In genomic region chr21:14864211-14865021, GRCh38 we compare ENCODE assay signal across 1 cellular context.
TF ChIP-seq lines count a peak whose summit lies in the region.

No MANE protein-coding gene starts in this region.

TF ChIP-seq in HepG2, 621 proteins besides CTCF, POLR2A, EP300 and RAD21 (continued from another document and continues in another):
- TF ChIP-seq AKAP8 (CRISPR knock-in tag; IDR thresholded peaks at IDR 0.05): no peak
- peak; percentile 2; the same call in 1 of the 2 replicates for TF ChIP-seq ZNF557 (CRISPR knock-in tag; IDR thresholded peaks at IDR 0.05)
- TF ChIP-seq HOXA5 (CRISPR knock-in tag; IDR thresholded peaks at IDR 0.05): 0 out of 2 replicates have a peak, but pooled peaks have one; percentile 4
- TF ChIP-seq, protein P1, sequence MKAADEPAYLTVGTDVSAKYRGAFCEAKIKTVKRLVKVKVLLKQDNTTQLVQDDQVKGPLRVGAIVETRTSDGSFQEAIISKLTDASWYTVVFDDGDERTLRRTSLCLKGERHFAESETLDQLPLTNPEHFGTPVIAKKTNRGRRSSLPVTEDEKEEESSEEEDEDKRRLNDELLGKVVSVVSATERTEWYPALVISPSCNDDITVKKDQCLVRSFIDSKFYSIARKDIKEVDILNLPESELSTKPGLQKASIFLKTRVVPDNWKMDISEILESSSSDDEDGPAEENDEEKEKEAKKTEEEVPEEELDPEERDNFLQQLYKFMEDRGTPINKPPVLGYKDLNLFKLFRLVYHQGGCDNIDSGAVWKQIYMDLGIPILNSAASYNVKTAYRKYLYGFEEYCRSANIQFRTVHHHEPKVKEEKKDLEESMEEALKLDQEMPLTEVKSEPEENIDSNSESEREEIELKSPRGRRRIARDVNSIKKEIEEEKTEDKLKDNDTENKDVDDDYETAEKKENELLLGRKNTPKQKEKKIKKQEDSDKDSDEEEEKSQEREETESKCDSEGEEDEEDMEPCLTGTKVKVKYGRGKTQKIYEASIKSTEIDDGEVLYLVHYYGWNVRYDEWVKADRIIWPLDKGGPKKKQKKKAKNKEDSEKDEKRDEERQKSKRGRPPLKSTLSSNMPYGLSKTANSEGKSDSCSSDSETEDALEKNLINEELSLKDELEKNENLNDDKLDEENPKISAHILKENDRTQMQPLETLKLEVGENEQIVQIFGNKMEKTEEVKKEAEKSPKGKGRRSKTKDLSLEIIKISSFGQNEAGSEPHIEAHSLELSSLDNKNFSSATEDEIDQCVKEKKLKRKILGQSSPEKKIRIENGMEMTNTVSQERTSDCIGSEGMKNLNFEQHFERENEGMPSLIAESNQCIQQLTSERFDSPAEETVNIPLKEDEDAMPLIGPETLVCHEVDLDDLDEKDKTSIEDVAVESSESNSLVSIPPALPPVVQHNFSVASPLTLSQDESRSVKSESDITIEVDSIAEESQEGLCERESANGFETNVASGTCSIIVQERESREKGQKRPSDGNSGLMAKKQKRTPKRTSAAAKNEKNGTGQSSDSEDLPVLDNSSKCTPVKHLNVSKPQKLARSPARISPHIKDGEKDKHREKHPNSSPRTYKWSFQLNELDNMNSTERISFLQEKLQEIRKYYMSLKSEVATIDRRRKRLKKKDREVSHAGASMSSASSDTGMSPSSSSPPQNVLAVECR (CRISPR knock-in tag; IDR thresholded peaks at IDR 0.05; ENCODE audit: borderline replicate concordance): peak; percentile 47; the same call in 1 of the 2 replicates
- no peak for TF ChIP-seq SOX6 (IDR thresholded peaks at IDR 0.05)
- TF ChIP-seq SOX6 (CRISPR knock-in tag; IDR thresholded peaks at IDR 0.05): peak; percentile 61; the same call in 1 of the 2 replicates
- TF ChIP-seq ZNF572 (CRISPR knock-in tag; IDR thresholded peaks at IDR 0.05): 0 out of 2 replicates have a peak, but pooled peaks have one; percentile 38
- TF ChIP-seq ZNF513 (CRISPR knock-in tag; conservative IDR thresholded peaks at IDR 0.05): no peak
- peak; percentile 51 for TF ChIP-seq ASH2L (IDR thresholded peaks at IDR 0.05; ENCODE audit: insufficient read length, low read depth, low read length)
- TF ChIP-seq, protein P2, sequence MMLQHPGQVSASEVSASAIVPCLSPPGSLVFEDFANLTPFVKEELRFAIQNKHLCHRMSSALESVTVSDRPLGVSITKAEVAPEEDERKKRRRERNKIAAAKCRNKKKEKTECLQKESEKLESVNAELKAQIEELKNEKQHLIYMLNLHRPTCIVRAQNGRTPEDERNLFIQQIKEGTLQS (CRISPR knock-in tag; IDR thresholded peaks at IDR 0.05): no peak
- TF ChIP-seq NFKB2 (CRISPR knock-in tag; IDR thresholded peaks at IDR 0.05; ENCODE audit: borderline replicate concordance): peak; percentile 56; the same call in 1 of the 2 replicates
- TF ChIP-seq USF2 (IDR thresholded peaks at IDR 0.05; ENCODE audit: low read depth, low read length): no peak
- peak; percentile 41; the same call in 1 of the 2 replicates for TF ChIP-seq USF2 (CRISPR knock-in tag; IDR thresholded peaks at IDR 0.05; ENCODE audit: borderline replicate concordance)
- peak; percentile 51 for TF ChIP-seq ZNF574 (CRISPR knock-in tag; IDR thresholded peaks at IDR 0.05)
- peak; percentile 42; the same call in 1 of the 2 replicates for TF ChIP-seq ZMYM3 (CRISPR knock-in tag; IDR thresholded peaks at IDR 0.05)
- no peak for TF ChIP-seq MBD4 (IDR thresholded peaks at IDR 0.05; ENCODE audit: borderline replicate concordance, low read length)
- no peak for TF ChIP-seq TSC22D2 (CRISPR knock-in tag; IDR thresholded peaks at IDR 0.05; ENCODE audit: borderline replicate concordance)
- TF ChIP-seq, protein P3, sequence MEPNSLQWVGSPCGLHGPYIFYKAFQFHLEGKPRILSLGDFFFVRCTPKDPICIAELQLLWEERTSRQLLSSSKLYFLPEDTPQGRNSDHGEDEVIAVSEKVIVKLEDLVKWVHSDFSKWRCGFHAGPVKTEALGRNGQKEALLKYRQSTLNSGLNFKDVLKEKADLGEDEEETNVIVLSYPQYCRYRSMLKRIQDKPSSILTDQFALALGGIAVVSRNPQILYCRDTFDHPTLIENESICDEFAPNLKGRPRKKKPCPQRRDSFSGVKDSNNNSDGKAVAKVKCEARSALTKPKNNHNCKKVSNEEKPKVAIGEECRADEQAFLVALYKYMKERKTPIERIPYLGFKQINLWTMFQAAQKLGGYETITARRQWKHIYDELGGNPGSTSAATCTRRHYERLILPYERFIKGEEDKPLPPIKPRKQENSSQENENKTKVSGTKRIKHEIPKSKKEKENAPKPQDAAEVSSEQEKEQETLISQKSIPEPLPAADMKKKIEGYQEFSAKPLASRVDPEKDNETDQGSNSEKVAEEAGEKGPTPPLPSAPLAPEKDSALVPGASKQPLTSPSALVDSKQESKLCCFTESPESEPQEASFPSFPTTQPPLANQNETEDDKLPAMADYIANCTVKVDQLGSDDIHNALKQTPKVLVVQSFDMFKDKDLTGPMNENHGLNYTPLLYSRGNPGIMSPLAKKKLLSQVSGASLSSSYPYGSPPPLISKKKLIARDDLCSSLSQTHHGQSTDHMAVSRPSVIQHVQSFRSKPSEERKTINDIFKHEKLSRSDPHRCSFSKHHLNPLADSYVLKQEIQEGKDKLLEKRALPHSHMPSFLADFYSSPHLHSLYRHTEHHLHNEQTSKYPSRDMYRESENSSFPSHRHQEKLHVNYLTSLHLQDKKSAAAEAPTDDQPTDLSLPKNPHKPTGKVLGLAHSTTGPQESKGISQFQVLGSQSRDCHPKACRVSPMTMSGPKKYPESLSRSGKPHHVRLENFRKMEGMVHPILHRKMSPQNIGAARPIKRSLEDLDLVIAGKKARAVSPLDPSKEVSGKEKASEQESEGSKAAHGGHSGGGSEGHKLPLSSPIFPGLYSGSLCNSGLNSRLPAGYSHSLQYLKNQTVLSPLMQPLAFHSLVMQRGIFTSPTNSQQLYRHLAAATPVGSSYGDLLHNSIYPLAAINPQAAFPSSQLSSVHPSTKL (CRISPR knock-in tag; IDR thresholded peaks at IDR 0.05): peak; percentile 29
- 0 out of 2 replicates have a peak, but pooled peaks have one; percentile 2 for TF ChIP-seq GTF2F1 (IDR thresholded peaks at IDR 0.05; ENCODE audit: low read length)
- TF ChIP-seq, protein P4, sequence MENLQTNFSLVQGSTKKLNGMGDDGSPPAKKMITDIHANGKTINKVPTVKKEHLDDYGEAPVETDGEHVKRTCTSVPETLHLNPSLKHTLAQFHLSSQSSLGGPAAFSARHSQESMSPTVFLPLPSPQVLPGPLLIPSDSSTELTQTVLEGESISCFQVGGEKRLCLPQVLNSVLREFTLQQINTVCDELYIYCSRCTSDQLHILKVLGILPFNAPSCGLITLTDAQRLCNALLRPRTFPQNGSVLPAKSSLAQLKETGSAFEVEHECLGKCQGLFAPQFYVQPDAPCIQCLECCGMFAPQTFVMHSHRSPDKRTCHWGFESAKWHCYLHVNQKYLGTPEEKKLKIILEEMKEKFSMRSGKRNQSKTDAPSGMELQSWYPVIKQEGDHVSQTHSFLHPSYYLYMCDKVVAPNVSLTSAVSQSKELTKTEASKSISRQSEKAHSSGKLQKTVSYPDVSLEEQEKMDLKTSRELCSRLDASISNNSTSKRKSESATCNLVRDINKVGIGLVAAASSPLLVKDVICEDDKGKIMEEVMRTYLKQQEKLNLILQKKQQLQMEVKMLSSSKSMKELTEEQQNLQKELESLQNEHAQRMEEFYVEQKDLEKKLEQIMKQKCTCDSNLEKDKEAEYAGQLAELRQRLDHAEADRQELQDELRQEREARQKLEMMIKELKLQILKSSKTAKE (CRISPR knock-in tag; IDR thresholded peaks at IDR 0.05; ENCODE audit: borderline replicate concordance): no peak
- no peak for TF ChIP-seq ZNF614 (CRISPR knock-in tag; IDR thresholded peaks at IDR 0.05; ENCODE audit: borderline replicate concordance)
- peak; percentile 1; the same call in 1 of the 2 replicates for TF ChIP-seq ZNF335 (CRISPR knock-in tag; IDR thresholded peaks at IDR 0.05)
- TF ChIP-seq MED8 (CRISPR knock-in tag; IDR thresholded peaks at IDR 0.05; ENCODE audit: insufficient replicate concordance): no peak
- TF ChIP-seq ZBTB37 (CRISPR knock-in tag; IDR thresholded peaks at IDR 0.05): no peak
- TF ChIP-seq ZFP82 (CRISPR knock-in tag; IDR thresholded peaks at IDR 0.05; ENCODE audit: borderline replicate concordance): no peak
- TF ChIP-seq ZNF720 (CRISPR knock-in tag; IDR thresholded peaks at IDR 0.05): no peak
- 0 out of 2 replicates have a peak, but pooled peaks have one; percentile 35 for TF ChIP-seq ZNF142 (CRISPR knock-in tag; IDR thresholded peaks at IDR 0.05)
- 0 out of 2 replicates have a peak, but pooled peaks have one; percentile 9 for TF ChIP-seq KDM1A (CRISPR knock-in tag; IDR thresholded peaks at IDR 0.05)
